In genomic region chr10:63633677-63634487, GRCh38 we compare ENCODE assay signal across 8 cellular contexts.
DNase-seq lines count a peak whose midpoint lies in the region; ATAC-seq and TF ChIP-seq lines count a peak whose summit lies in the region.

No MANE protein-coding gene starts in this region.

- intact Hi-C loops in prostate gland (cut with DNase I): loop anchor here (5.0 kb wide), 2 partner anchors 48 to 467 kb away; no protein-coding TSS in a partner anchor

- no peak overlapping the region for H3K4me3 ChIP-seq in prostate gland

- peak overlapping the region; percentile 74 to 75 for H3K27ac ChIP-seq in prostate gland

- no peak for ATAC-seq in GM18517 (IDR thresholded peaks at IDR 0.05; ENCODE audit: unreplicated experiment)
- no peak for ATAC-seq in GM18505 (IDR thresholded peaks at IDR 0.05; ENCODE audit: unreplicated experiment)

- H3K36me3 ChIP-seq in prostate gland: no peaks in the 10 kb centered on the region

- DNase-seq in SKM-1 treated with dmso at 0.1 percent for 144 hours (lab: John Stamatoyannopoulos, UW; ENCODE audit: unreplicated experiment) (peak; percentile 24), SKM-1 (lab: John Stamatoyannopoulos, UW; ENCODE audit: unreplicated experiment) (no peak), NCI-H2196 treated with DMSO at 0.1 percent for 48 hours (lab: John Stamatoyannopoulos, UW; ENCODE audit: unreplicated experiment) (peak; percentile 11), dermis microvascular lymphatic vessel endothelial cell (ENCODE audit: low read depth in 2 of 2) (peak; percentile 30 to 70), prostate gland (ENCODE audit: low spot score) (peak; percentile 25), GM19238 (ENCODE audit: insufficient read length, low spot score) (no peak)

- WGBS in prostate gland: 55% methylated on average over 5 of the region's 5 CpGs

- H3K4me1 ChIP-seq in prostate gland (replicated peaks): no peaks in the 10 kb centered on the region

- no peaks in the 10 kb centered on the region for H3K9me3 ChIP-seq in prostate gland

- H3K27me3 ChIP-seq in prostate gland (replicated peaks; ENCODE audit: insufficient read depth): no peaks in the 10 kb centered on the region

- TF ChIP-seq CTCF in prostate gland (IDR thresholded peaks at IDR 0.05): peak in 3 of 4 experiments; percentile 37 to 50 (median 40)

- TF ChIP-seq POLR2A in prostate gland (IDR thresholded peaks at IDR 0.05) (no peak), GM18505 (IDR thresholded peaks at IDR 0.05; ENCODE audit: borderline replicate concordance, extremely low read depth, insufficient read depth, insufficient read length) (no peak)

Comparison
In these comparisons a context has a peak if more than half of its experiments do, and no peak if none do; other contexts are left out.
1. DNase-seq: peak in SKM-1 treated with dmso at 0.1 percent for 144 hours (single experiment), NCI-H2196 treated with DMSO at 0.1 percent for 48 hours (single experiment), dermis microvascular lymphatic vessel endothelial cell (2 of 2) and prostate gland (single experiment); none in SKM-1 (single experiment) and GM19238 (single experiment).